In the genomic region with DNA sequence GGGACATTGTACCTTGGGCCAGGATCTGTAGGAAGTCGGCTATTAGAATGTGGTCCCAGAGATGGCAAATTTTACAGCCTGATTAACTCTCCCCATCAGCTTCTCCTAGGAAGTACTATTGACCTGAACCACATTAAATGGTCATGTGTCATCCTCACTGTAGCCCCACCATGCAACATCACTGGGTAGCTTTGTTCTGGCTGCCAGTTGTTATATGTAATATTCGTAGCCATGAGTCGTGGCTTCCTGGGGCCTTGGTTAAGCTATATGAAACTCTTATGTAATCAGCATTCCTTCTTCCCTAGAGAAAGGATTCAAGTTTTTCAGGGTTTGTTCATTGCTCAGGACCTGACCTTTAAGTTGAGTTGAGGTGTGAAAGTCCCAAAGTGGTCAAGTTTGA, we compare ENCODE assay signal across 10 cellular contexts.
A peak's percentile ranks its signal among the peaks of the same experiment; 100 is the strongest.
DNase-seq lines count a peak whose midpoint lies in the region; ATAC-seq, FAIRE-seq and TF ChIP-seq lines count a peak whose summit lies in the region.
"Had no signal": no experiment of that assay in that cellular context is flagged by ENCODE, and none has a peak within 500 bp of the region (broad histone marks: within the 10 kb centered on the region; RNA-seq: fewer than 3 reads in every experiment).

No MANE protein-coding gene starts in this region.

- H3K27ac ChIP-seq in GM23338 (ENCODE audit: low read depth) (no peak overlapping the region), esophagus muscularis mucosa (replicated peaks in 1 of 4) (peak overlapping the region; percentile 92 to 99 (median 96)), skin epidermis (peak overlapping the region in 11 of 21 experiments; percentile 17 to 73 (median 51))

- no peaks in the 10 kb centered on the region for H3K27me3 ChIP-seq in GM23338 (ENCODE audit: insufficient read depth)
- H3K27me3 ChIP-seq in esophagus muscularis mucosa: no peaks in the 10 kb centered on the region

- H4K20me1 ChIP-seq in GM23338 (replicated peaks; ENCODE audit: insufficient read depth): no peaks in the 10 kb centered on the region; the same call in 1 of the 2 replicates

- peaks cover 14% of the 10 kb centered on the region; the same call in 2 of the 3 replicates for H3K36me3 Mint-ChIP-seq in GM23338 (ENCODE audit: low read depth)
- no peaks in the 10 kb centered on the region for H3K36me3 Mint-ChIP-seq in natural killer cell

- ATAC-seq in GM23338 (no peak), natural killer cell (no peak), HG03520 (IDR thresholded peaks at IDR 0.05; ENCODE audit: unreplicated experiment) (no peak)
- ATAC-seq: activated T-cell treated with anti-CD3 and anti-CD28 coated beads, Interleukin-2, amount 50 U/mL, for 72 hours had no signal

- WGBS in esophagus muscularis mucosa: 48% methylated on average over 3 of the region's 3 CpGs

- H2AFZ ChIP-seq in GM23338: no peak overlapping the region

- H3K79me2 ChIP-seq in GM23338 (replicated peaks; ENCODE audit: insufficient read depth): no peaks in the 10 kb centered on the region

- H3K4me3 ChIP-seq in GM23338 (no peak overlapping the region), esophagus muscularis mucosa (no peak overlapping the region), skin epidermis (no peak overlapping the region)

- no peaks in the 10 kb centered on the region for H3F3A ChIP-seq in GM23338 (replicated peaks; ENCODE audit: low read depth)

- no peak for FAIRE-seq in RCC 7860 (lab: Jason Lieb, UNC)

- peaks cover 25% of the 10 kb centered on the region for H3K4me1 Mint-ChIP-seq in GM23338
- no peaks in the 10 kb centered on the region for H3K4me1 Mint-ChIP-seq in natural killer cell

- peaks cover 9% of the 10 kb centered on the region; the same call in 1 of the 2 replicates for H3K36me3 ChIP-seq in GM23338 (ENCODE audit: insufficient read depth)
- H3K36me3 ChIP-seq in esophagus muscularis mucosa: no peaks in the 10 kb centered on the region

- H3K9me3 ChIP-seq in esophagus muscularis mucosa: no peaks in the 10 kb centered on the region

- TF ChIP-seq CTCF in GM23338 (conservative IDR thresholded peaks at IDR 0.05; ENCODE audit: low read depth in 2 of 2) (no peak), esophagus muscularis mucosa (IDR thresholded peaks at IDR 0.05) (no peak), natural killer cell (IDR thresholded peaks at IDR 0.05) (no peak)

- H3K9me2 ChIP-seq in GM23338 (ENCODE audit: insufficient read depth): no peaks in the 10 kb centered on the region

- H3K27ac Mint-ChIP-seq in GM23338 (peak overlapping the region; percentile 88), natural killer cell (no peak overlapping the region)
- H3K27ac Mint-ChIP-seq: activated T-cell treated with anti-CD3 and anti-CD28 coated beads, Interleukin-2, amount 50 U/mL, for 72 hours; T-helper 2 cell treated with Interferon-gamma antibody and Interleukin-4, amounts not matched to agents 5 μg/mL and 100 μg/mL, for 36 hours had no signal

- H3K9me3 Mint-ChIP-seq in GM23338 (no peaks in the 10 kb centered on the region), natural killer cell (no peaks in the 10 kb centered on the region)
- H3K9me3 Mint-ChIP-seq: activated T-cell treated with anti-CD3 and anti-CD28 coated beads, Interleukin-2, amount 50 U/mL, for 72 hours; T-helper 2 cell treated with Interferon-gamma antibody and Interleukin-4, amounts not matched to agents 5 μg/mL and 100 μg/mL, for 36 hours had no signal

- no peak for TF ChIP-seq POLR2A in esophagus muscularis mucosa (IDR thresholded peaks at IDR 0.05; ENCODE audit: low read depth)

- TF ChIP-seq EP300 in esophagus muscularis mucosa (IDR thresholded peaks at IDR 0.05): no peak

- DNase-seq in GM23338 (ENCODE audit: low spot score): no peak
- peak; percentile 63 for DNase-seq in RCC 7860 (ENCODE audit: low spot score)
- no peak for DNase-seq in esophagus muscularis mucosa (ENCODE audit: extremely low spot score)
- no peak for DNase-seq in natural killer cell
- no peak for DNase-seq in NCI-H1436 (lab: John Stamatoyannopoulos, UW)
- no peak for DNase-seq in activated naive CD4-positive, alpha-beta T cell (lab: John Stamatoyannopoulos, UW)
- DNase-seq: activated T-cell treated with anti-CD3 and anti-CD28 coated beads, Interleukin-2, amount 50 U/mL, for 72 hours had no signal

- H3K27me3 Mint-ChIP-seq in GM23338 (ENCODE audit: insufficient read depth, low read depth, poor library complexity) (peaks cover under 1% of the 10 kb centered on the region), natural killer cell (ENCODE audit: low read depth in 2 of 2) (no peaks in the 10 kb centered on the region)

- no peaks in the 10 kb centered on the region; the same call in 1 of the 2 replicates for H3K4me1 ChIP-seq in GM23338 (ENCODE audit: insufficient read depth)
- peaks cover 37 to 59% (median 54%) of the 10 kb centered on the region in 4 donors for H3K4me1 ChIP-seq in esophagus muscularis mucosa

- H3K4me3 Mint-ChIP-seq in GM23338 (no peak overlapping the region), natural killer cell (no peak overlapping the region)
- H3K4me3 Mint-ChIP-seq: activated T-cell treated with anti-CD3 and anti-CD28 coated beads, Interleukin-2, amount 50 U/mL, for 72 hours; T-helper 2 cell treated with Interferon-gamma antibody and Interleukin-4, amounts not matched to agents 5 μg/mL and 100 μg/mL, for 36 hours had no signal

- no peak overlapping the region for H3K4me2 ChIP-seq in GM23338

- intact Hi-C loops in esophagus muscularis mucosa (cut with DNase I) (loop anchor here (5.0 kb wide), 2 partner anchors 38 to 78 kb away; no protein-coding TSS in a partner anchor), natural killer cell (cut with micrococcal nuclease) (no loop called here)

TF ChIP-seq in GM23338, 12 proteins besides CTCF, POLR2A, EP300 and RAD21 (continues in another document):
- TF ChIP-seq, protein P1, sequence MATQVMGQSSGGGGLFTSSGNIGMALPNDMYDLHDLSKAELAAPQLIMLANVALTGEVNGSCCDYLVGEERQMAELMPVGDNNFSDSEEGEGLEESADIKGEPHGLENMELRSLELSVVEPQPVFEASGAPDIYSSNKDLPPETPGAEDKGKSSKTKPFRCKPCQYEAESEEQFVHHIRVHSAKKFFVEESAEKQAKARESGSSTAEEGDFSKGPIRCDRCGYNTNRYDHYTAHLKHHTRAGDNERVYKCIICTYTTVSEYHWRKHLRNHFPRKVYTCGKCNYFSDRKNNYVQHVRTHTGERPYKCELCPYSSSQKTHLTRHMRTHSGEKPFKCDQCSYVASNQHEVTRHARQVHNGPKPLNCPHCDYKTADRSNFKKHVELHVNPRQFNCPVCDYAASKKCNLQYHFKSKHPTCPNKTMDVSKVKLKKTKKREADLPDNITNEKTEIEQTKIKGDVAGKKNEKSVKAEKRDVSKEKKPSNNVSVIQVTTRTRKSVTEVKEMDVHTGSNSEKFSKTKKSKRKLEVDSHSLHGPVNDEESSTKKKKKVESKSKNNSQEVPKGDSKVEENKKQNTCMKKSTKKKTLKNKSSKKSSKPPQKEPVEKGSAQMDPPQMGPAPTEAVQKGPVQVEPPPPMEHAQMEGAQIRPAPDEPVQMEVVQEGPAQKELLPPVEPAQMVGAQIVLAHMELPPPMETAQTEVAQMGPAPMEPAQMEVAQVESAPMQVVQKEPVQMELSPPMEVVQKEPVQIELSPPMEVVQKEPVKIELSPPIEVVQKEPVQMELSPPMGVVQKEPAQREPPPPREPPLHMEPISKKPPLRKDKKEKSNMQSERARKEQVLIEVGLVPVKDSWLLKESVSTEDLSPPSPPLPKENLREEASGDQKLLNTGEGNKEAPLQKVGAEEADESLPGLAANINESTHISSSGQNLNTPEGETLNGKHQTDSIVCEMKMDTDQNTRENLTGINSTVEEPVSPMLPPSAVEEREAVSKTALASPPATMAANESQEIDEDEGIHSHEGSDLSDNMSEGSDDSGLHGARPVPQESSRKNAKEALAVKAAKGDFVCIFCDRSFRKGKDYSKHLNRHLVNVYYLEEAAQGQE (IDR thresholded peaks at IDR 0.05; ENCODE audit: unreplicated experiment): no peak
- TF ChIP-seq STAT1 (IDR thresholded peaks at IDR 0.05; ENCODE audit: unreplicated experiment): no peak
